In genomic region chr14:49893309-49894213, GRCh38 we compare ENCODE assay signal across 8 cellular contexts. TPM values are rescaled to one million over a fixed set of nuclear protein-coding genes. Genes with fewer than 3 reads are reported as not detected.
DNase-seq lines count a peak whose midpoint lies in the region; ATAC-seq and TF ChIP-seq lines count a peak whose summit lies in the region.

No MANE protein-coding gene starts in this region.

- H3K4me1 Mint-ChIP-seq in natural killer cell = peaks cover 51 to 55% of the 10 kb centered on the region in 2 donors
- H3K4me1 Mint-ChIP-seq in stimulated activated naive CD8-positive, alpha-beta T cell treated with anti-CD3 and anti-CD28 coated beads, Interleukin-15, amount 100 ng/mL, for 72 hours = peaks cover 22% of the 10 kb centered on the region

- peaks cover 13% of the 10 kb centered on the region for H3K36me3 Mint-ChIP-seq in natural killer cell

- no peaks in the 10 kb centered on the region for H3K9me3 Mint-ChIP-seq in natural killer cell
- no peaks in the 10 kb centered on the region for H3K9me3 Mint-ChIP-seq in stimulated activated naive CD8-positive, alpha-beta T cell treated with anti-CD3 and anti-CD28 coated beads, Interleukin-15, amount 100 ng/mL, for 72 hours

- peak overlapping the region; percentile 98 to 100 for H3K27ac Mint-ChIP-seq in natural killer cell
- H3K27ac Mint-ChIP-seq in stimulated activated naive CD8-positive, alpha-beta T cell treated with anti-CD3 and anti-CD28 coated beads, Interleukin-15, amount 100 ng/mL, for 72 hours = peak overlapping the region; percentile 99

- DNase-seq in DMS 273 (lab: John Stamatoyannopoulos, UW; ENCODE audit: unreplicated experiment) (peak; percentile 85), DMS 273 treated with DMSO at 0.1 percent for 48 hours (lab: John Stamatoyannopoulos, UW) (no peak), NCI-H1105 treated with DMSO at 0.1 percent for 48 hours (lab: John Stamatoyannopoulos, UW) (peak; percentile 23), erythroblast (lab: John Stamatoyannopoulos, UW) (peak; percentile 89 to 94), natural killer cell (peak; percentile 79)
- DNase-seq in activated CD8-positive, alpha-beta memory T cell treated with anti-CD3 and anti-CD28 coated beads, Interleukin-2, amount 50 U/mL, for 48 hours = peak; percentile 95
- peak; percentile 93 to 96 for DNase-seq in stimulated activated naive CD8-positive, alpha-beta T cell treated with anti-CD3 and anti-CD28 coated beads, Interleukin-15, amount 100 ng/mL, for 72 hours

- TF ChIP-seq POLR2A in erythroblast (IDR thresholded peaks at IDR 0.05; ENCODE audit: low read length) = peak; percentile 76

- TF ChIP-seq CTCF in natural killer cell (IDR thresholded peaks at IDR 0.05) = no peak

- peak; percentile 44 for ATAC-seq in HG02588 (IDR thresholded peaks at IDR 0.05; ENCODE audit: unreplicated experiment)
- peak; percentile 55 to 76 (median 65) for ATAC-seq in natural killer cell
- ATAC-seq in stimulated activated naive CD8-positive, alpha-beta T cell treated with anti-CD3 and anti-CD28 coated beads, Interleukin-15, amount 100 ng/mL, for 72 hours = peak; percentile 80

- no peaks in the 10 kb centered on the region for H3K27me3 Mint-ChIP-seq in natural killer cell (ENCODE audit: low read depth in 2 of 2)
- H3K27me3 Mint-ChIP-seq in stimulated activated naive CD8-positive, alpha-beta T cell treated with anti-CD3 and anti-CD28 coated beads, Interleukin-15, amount 100 ng/mL, for 72 hours = no peaks in the 10 kb centered on the region

- peak overlapping the region; percentile 100 for H3K4me3 Mint-ChIP-seq in natural killer cell
- peak overlapping the region; percentile 91 to 98 for H3K4me3 Mint-ChIP-seq in stimulated activated naive CD8-positive, alpha-beta T cell treated with anti-CD3 and anti-CD28 coated beads, Interleukin-15, amount 100 ng/mL, for 72 hours

- intact Hi-C loops in natural killer cell (cut with micrococcal nuclease) = loop anchor here (1.0 to 5.0 kb wide), 5 partner anchors 47 to 224 kb away; partner anchors contain the start of gene VCPKMT

RNA-seq across cellular contexts. Expression of gene ARF6, which starts 0.7 kb away (rescaled TPM):
- 100 to 1,000 TPM; 124 to 132 (median 128) TPM for total RNA-seq in natural killer cell

RNA-seq across cellular contexts. Expression of gene NEMF, which starts 41.0 kb away (rescaled TPM):
- 100 to 1,000 TPM; 120 to 126 (median 122) TPM for total RNA-seq in natural killer cell
